Comparison of ENCODE assay signal across 8 cellular contexts in genomic region chr7:99324559-99324958, GRCh38. TPM values are rescaled to one million over a fixed set of nuclear protein-coding genes. Genes with fewer than 3 reads are reported as not detected.
DNase-seq lines count a peak whose midpoint lies in the region; ATAC-seq and TF ChIP-seq lines count a peak whose summit lies in the region.

No MANE protein-coding gene starts in this region.

- H3K4me1 ChIP-seq in Panc1 (ENCODE audit: control insufficient read depth, insufficient read depth, low read length) (peaks cover 16% of the 10 kb centered on the region), endodermal cell (ENCODE audit: control insufficient read depth, insufficient read depth, low read length) (peaks cover 2% of the 10 kb centered on the region)

- peak overlapping the region in 1 of 2 experiments; percentile 87; a peak in 3 of 4 replicates for H3K4me3 ChIP-seq in Panc1 (ENCODE audit: low read depth in 2 of 2, low read length in 2 of 2)
- peak overlapping the region; percentile 100 for H3K4me3 ChIP-seq in endodermal cell (ENCODE audit: low read length)

- 87 to 97% methylated on average over 3 to 14 of the region's 14 CpGs for WGBS in endodermal cell (ENCODE audit: insufficient coverage in 1 of 2, insufficient read length in 1 of 2), 2 experiments

- peak; percentile 60 for DNase-seq in activated CD4-positive, alpha-beta T cell treated with anti-CD3 and anti-CD28 coated beads, Interleukin-2, amount 10 ng/mL, durations not matched to agents 24 days and 14 days
- no peak for DNase-seq in activated CD4-positive, alpha-beta T cell treated with anti-CD3 and anti-CD28 coated beads for 1 hour
- DNase-seq in Panc1 (ENCODE audit: low read depth, low spot score) (no peak), endodermal cell (no peak), progenitor cell of endocrine pancreas (ENCODE audit: low spot score, unreplicated experiment) (no peak), NCI-H345 treated with DMSO at 0.1 percent for 48 hours (lab: John Stamatoyannopoulos, UW; ENCODE audit: unreplicated experiment) (no peak)

- BruUV-seq in Panc1 (replicated peaks; lab: Mats Ljungman, UMichigan), result no TSS peak

- TF ChIP-seq CTCF in Panc1 (IDR thresholded peaks at IDR 0.05), result no peak
- TF ChIP-seq CTCF in endodermal cell (conservative IDR thresholded peaks at IDR 0.05), result no peak
- no peak for TF ChIP-seq CTCF in progenitor cell of endocrine pancreas (IDR thresholded peaks at IDR 0.05; ENCODE audit: unreplicated experiment)

- peak overlapping the region; percentile 86 for H3K9ac ChIP-seq in endodermal cell (ENCODE audit: extremely low read depth, low read length, poor library complexity, severe bottlenecking)

- H3K36me3 Mint-ChIP-seq in activated CD4-positive, alpha-beta T cell treated with anti-CD3 and anti-CD28 coated beads, Interleukin-2, amount 10 ng/mL, durations not matched to agents 24 days and 14 days (ENCODE audit: low read depth), result peaks cover 7% of the 10 kb centered on the region
- H3K36me3 Mint-ChIP-seq in endodermal cell (ENCODE audit: low read depth) (peaks cover 5% of the 10 kb centered on the region), progenitor cell of endocrine pancreas (ENCODE audit: insufficient read depth) (no peaks in the 10 kb centered on the region)

- POLR2A ChIA-PET in Panc1 (lab: Charles Lee), result no interaction called here

- in situ Hi-C loops in Panc1 (cut with HindIII; ENCODE audit: low pct_unique_long_range_greater_than_20kb, low sequenced_read_pairs), result no loop called here

- H3K27me3 Mint-ChIP-seq in activated CD4-positive, alpha-beta T cell treated with anti-CD3 and anti-CD28 coated beads, Interleukin-2, amount 10 ng/mL, durations not matched to agents 24 days and 14 days, result peaks cover 6% of the 10 kb centered on the region
- no peaks in the 10 kb centered on the region for H3K27me3 Mint-ChIP-seq in endodermal cell (ENCODE audit: insufficient read depth)
- H3K27me3 Mint-ChIP-seq in progenitor cell of endocrine pancreas, result no peaks in the 10 kb centered on the region

- H3K9me3 ChIP-seq in Panc1 (ENCODE audit: control insufficient read depth, insufficient read depth, low read depth, low read length), result no peaks in the 10 kb centered on the region
- H3K9me3 ChIP-seq in endodermal cell (ENCODE audit: control insufficient read depth, low read length), result no peaks in the 10 kb centered on the region

- ATAC-seq in Panc1, result no peak
- no peak for ATAC-seq in HG03025 (IDR thresholded peaks at IDR 0.05; ENCODE audit: low FRiP score, unreplicated experiment)
- no peak for ATAC-seq in HG03159 (IDR thresholded peaks at IDR 0.05; ENCODE audit: unreplicated experiment)

- H3K27ac Mint-ChIP-seq in activated CD4-positive, alpha-beta T cell treated with anti-CD3 and anti-CD28 coated beads, Interleukin-2, amount 10 ng/mL, durations not matched to agents 24 days and 14 days, result peak overlapping the region; percentile 90
- H3K27ac Mint-ChIP-seq in endodermal cell (no peak overlapping the region), progenitor cell of endocrine pancreas (no peak overlapping the region)

- H3K27ac ChIP-seq in Panc1 (ENCODE audit: low read length), result peak overlapping the region; percentile 99
- no peak overlapping the region for H3K27ac ChIP-seq in endodermal cell (ENCODE audit: low read depth, low read length)

- H3K36me3 ChIP-seq in Panc1 (ENCODE audit: control insufficient read depth, insufficient read depth, low read length) (peaks cover 4% of the 10 kb centered on the region; the same call in 1 of the 2 replicates), endodermal cell (ENCODE audit: control insufficient read depth, insufficient read depth, low read length) (no peaks in the 10 kb centered on the region)

- H3K4me1 Mint-ChIP-seq in activated CD4-positive, alpha-beta T cell treated with anti-CD3 and anti-CD28 coated beads, Interleukin-2, amount 10 ng/mL, durations not matched to agents 24 days and 14 days, result peaks cover 25% of the 10 kb centered on the region
- H3K4me1 Mint-ChIP-seq in endodermal cell, result peaks cover 25% of the 10 kb centered on the region
- H3K4me1 Mint-ChIP-seq in progenitor cell of endocrine pancreas (ENCODE audit: low read depth), result peaks cover 11% of the 10 kb centered on the region

- H3K27me3 ChIP-seq in Panc1 (ENCODE audit: control insufficient read depth, insufficient read depth, low read length) (no peaks in the 10 kb centered on the region), endodermal cell (ENCODE audit: control insufficient read depth, insufficient read depth, low read length, poor library complexity, severe bottlenecking) (no peaks in the 10 kb centered on the region)

- CTCF ChIA-PET in Panc1 (lab: Charles Lee), result no interaction called here

- H3K9me3 Mint-ChIP-seq in activated CD4-positive, alpha-beta T cell treated with anti-CD3 and anti-CD28 coated beads, Interleukin-2, amount 10 ng/mL, durations not matched to agents 24 days and 14 days, result no peaks in the 10 kb centered on the region
- H3K9me3 Mint-ChIP-seq in endodermal cell (no peaks in the 10 kb centered on the region), progenitor cell of endocrine pancreas (ENCODE audit: low read depth) (no peaks in the 10 kb centered on the region)

- intact Hi-C loops in activated CD4-positive, alpha-beta T cell treated with anti-CD3 and anti-CD28 coated beads, Interleukin-2, amount 10 ng/mL, durations not matched to agents 24 days and 14 days (cut with micrococcal nuclease), result loop anchor here (2.0 kb wide), 1 partner anchor 446 kb away; the partner anchor contains the start of gene TRRAP
- intact Hi-C loops in Panc1 (cut with micrococcal nuclease; ENCODE audit: unreplicated experiment), result no loop called here

- peak overlapping the region; percentile 91 for H3K4me3 Mint-ChIP-seq in activated CD4-positive, alpha-beta T cell treated with anti-CD3 and anti-CD28 coated beads, Interleukin-2, amount 10 ng/mL, durations not matched to agents 24 days and 14 days
- H3K4me3 Mint-ChIP-seq in endodermal cell (peak overlapping the region; percentile 90), progenitor cell of endocrine pancreas (ENCODE audit: low read depth) (peak overlapping the region; percentile 92)

RNA-seq across cellular contexts. Expression of gene ARPC1A, which starts 1.1 kb away (rescaled TPM):
- 76.0 and 80.8 TPM in 2 replicates for total RNA-seq in activated CD4-positive, alpha-beta T cell treated with anti-CD3 and anti-CD28 coated beads, Interleukin-2, amount 10 ng/mL, durations not matched to agents 24 days and 14 days
- 253 TPM for total RNA-seq in Panc1 (2021; ENCODE audit: unreplicated experiment)
- 200 TPM for polyA plus RNA-seq in Panc1 (2012; ENCODE audit: insufficient read length)
- total RNA-seq in endodermal cell, result 100 to 1,000 TPM; 150 to 154 TPM
- polyA plus RNA-seq in endodermal cell (2013, experiment 1 of 2), result 131 TPM
- polyA plus RNA-seq in endodermal cell (2013, experiment 2 of 2), result 130 TPM
- 135 and 140 TPM in 2 replicates for total RNA-seq in progenitor cell of endocrine pancreas

RNA-seq across cellular contexts. Expression of gene ARPC1B, which starts 50.0 kb away (rescaled TPM):
- total RNA-seq in activated CD4-positive, alpha-beta T cell treated with anti-CD3 and anti-CD28 coated beads, Interleukin-2, amount 10 ng/mL, durations not matched to agents 24 days and 14 days, result 248 and 250 TPM in 2 replicates
- total RNA-seq in Panc1 (2021; ENCODE audit: unreplicated experiment) (266 TPM), endodermal cell (10 to 100 TPM; 53.3 to 73.9 TPM), progenitor cell of endocrine pancreas (27.5 and 28.2 TPM in 2 replicates)
- 692 TPM for polyA plus RNA-seq in Panc1 (2012; ENCODE audit: insufficient read length)
- polyA plus RNA-seq in endodermal cell (2013, experiment 1 of 2), result 41.0 TPM
- 48.7 TPM for polyA plus RNA-seq in endodermal cell (2013, experiment 2 of 2)

RNA-seq across cellular contexts. Expression of gene MYH16, which starts 51.9 kb away (rescaled TPM):
- total RNA-seq in activated CD4-positive, alpha-beta T cell treated with anti-CD3 and anti-CD28 coated beads, Interleukin-2, amount 10 ng/mL, durations not matched to agents 24 days and 14 days, result not detected in 2 replicates
- total RNA-seq in Panc1 (2021; ENCODE audit: unreplicated experiment) (0.23 TPM), endodermal cell (not detected), progenitor cell of endocrine pancreas (not detected in 2 replicates)
- polyA plus RNA-seq in Panc1 (2012; ENCODE audit: insufficient read length), result 0.48 TPM
- not detected for polyA plus RNA-seq in endodermal cell (2013, experiment 1 of 2)
- not detected for polyA plus RNA-seq in endodermal cell (2013, experiment 2 of 2)
